In genomic region chr20:48703107-48703506, GRCh38 we compare ENCODE assay signal across 15 cellular contexts.
DNase-seq lines count a peak whose midpoint lies in the region; ATAC-seq lines count a peak whose summit lies in the region.
"Had no signal": no experiment of that assay in that cellular context is flagged by ENCODE, and none has a peak within 500 bp of the region (broad histone marks: within the 10 kb centered on the region; RNA-seq: fewer than 3 reads in every experiment).

No MANE protein-coding gene starts in this region.

- H3K27me3 ChIP-seq in right cardiac atrium (ENCODE audit: control insufficient read depth, insufficient read depth): no peaks in the 10 kb centered on the region

- ATAC-seq in T-helper 17 cell (no peak), right cardiac atrium (peak; percentile 5 to 13)
- ATAC-seq: A549 had no signal

- WGBS in right cardiac atrium: 53% methylated on average over 12 of the region's 12 CpGs

- H3K4me3 Mint-ChIP-seq in T-helper 17 cell: no peak overlapping the region
- H3K4me3 Mint-ChIP-seq: type B pancreatic cell had no signal

- peak overlapping the region; percentile 85 for H3K27ac Mint-ChIP-seq in T-helper 17 cell
- H3K27ac Mint-ChIP-seq: type B pancreatic cell had no signal

- DNase-seq in NCI-H345 (lab: John Stamatoyannopoulos, UW) (peak; percentile 23), NCI-H345 treated with DMSO at 0.1 percent for 48 hours (lab: John Stamatoyannopoulos, UW; ENCODE audit: unreplicated experiment) (no peak), T-helper 17 cell (no peak), right cardiac atrium (peak in 2 of 3 donors; percentile 82 to 85), NCI-H526 (lab: John Stamatoyannopoulos, UW) (no peak), NCI-H526 treated with DMSO at 0.1 percent for 48 hours (lab: John Stamatoyannopoulos, UW) (no peak), cortex of kidney (lab: John Stamatoyannopoulos, UW) (no peak)
- DNase-seq: activated naive CD4-positive, alpha-beta T cell treated with Interleukin-2 at 50 U/mL for 16 hours; central memory CD4-positive, alpha-beta T cell; GDM1; NCI-H2081 treated with DMSO at 0.1 percent for 48 hours; OCI-M1 had no signal

- H3K4me3 ChIP-seq in right cardiac atrium (ENCODE audit: low read length): no peak overlapping the region
- H3K4me3 ChIP-seq: A549 had no signal

- peaks cover 11% of the 10 kb centered on the region for H3K36me3 Mint-ChIP-seq in T-helper 17 cell (ENCODE audit: low read depth)

- H3K4me1 Mint-ChIP-seq in T-helper 17 cell: peaks cover 48% of the 10 kb centered on the region

- H3K27me3 Mint-ChIP-seq in T-helper 17 cell: no peaks in the 10 kb centered on the region

- peaks cover 13% of the 10 kb centered on the region for H3K4me1 ChIP-seq in right cardiac atrium (ENCODE audit: control insufficient read depth, insufficient read depth, low read length)

- no peak overlapping the region for H3K27ac ChIP-seq in right cardiac atrium (ENCODE audit: low read length)
- peak overlapping the region; percentile 73 for H3K27ac ChIP-seq in temporal lobe (ENCODE audit: low read depth, low read length)
- H3K27ac ChIP-seq: A549 had no signal

- H3K9me3 ChIP-seq in T-helper 17 cell (ENCODE audit: control insufficient read depth, low read length, poor library complexity, severe bottlenecking) (no peaks in the 10 kb centered on the region), right cardiac atrium (ENCODE audit: control insufficient read depth, low read length) (no peaks in the 10 kb centered on the region)
- H3K9me3 ChIP-seq: A549 had no signal

- intact Hi-C loops in right cardiac atrium (cut with DNase I): no loop called here

Comparison
In these comparisons a context has a peak if more than half of its experiments do, and no peak if none do; other contexts are left out.
1. DNase-seq: peak in NCI-H345 (single experiment) and right cardiac atrium (2 of 3); none in NCI-H345 treated with DMSO at 0.1 percent for 48 hours (single experiment), T-helper 17 cell (0 of 3), NCI-H526 (0 of 2), NCI-H526 treated with DMSO at 0.1 percent for 48 hours (single experiment) and cortex of kidney (single experiment).